In the genomic region with DNA sequence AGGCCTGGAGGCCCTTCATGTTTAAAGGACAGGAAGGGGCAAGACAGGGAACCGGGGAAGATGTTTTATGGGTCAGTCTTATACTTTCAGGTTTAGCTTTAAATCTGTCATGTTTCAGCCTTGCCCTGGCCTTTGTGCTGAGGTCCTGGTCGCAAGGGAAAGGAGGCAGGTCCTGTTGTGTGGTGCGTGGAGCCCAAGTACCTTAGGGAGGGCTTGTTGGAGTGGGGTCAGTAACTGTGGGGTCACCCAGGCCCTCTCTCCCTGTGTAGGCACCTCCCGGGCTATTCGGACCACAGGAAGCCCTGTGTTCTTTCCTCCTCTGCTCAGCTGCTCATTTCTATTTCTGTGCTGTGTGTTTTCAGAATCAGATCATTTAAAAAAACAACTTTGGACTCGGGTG, we compare ENCODE assay signal across 13 cellular contexts.
"Had no signal": no experiment of that assay in that cellular context is flagged by ENCODE, and none has a peak within 500 bp of the region (broad histone marks: within the 10 kb centered on the region; RNA-seq: fewer than 3 reads in every experiment).

No MANE protein-coding gene starts in this region.

- H2AFZ ChIP-seq: hepatocyte had no signal

- H3K27me3 Mint-ChIP-seq: activated CD4-positive, alpha-beta T cell treated with anti-CD3 and anti-CD28 coated beads, Interleukin-2, amount 10 ng/mL, durations not matched to agents 7 days and 5 days; activated naive CD8-positive, alpha-beta T cell treated with anti-CD3 and anti-CD28 coated beads, Interleukin-2, amount 50 U/mL, for 24 hours; stimulated activated naive CD8-positive, alpha-beta T cell treated with anti-CD3 and anti-CD28 coated beads, Interleukin-15, amount 100 ng/mL, for 72 hours had no signal

- H3K4me2 ChIP-seq: hepatocyte had no signal

- H3K27ac ChIP-seq: hepatocyte, testis had no signal

- H3K4me3 ChIP-seq: hepatocyte, testis had no signal

- H3K27me3 ChIP-seq: hepatocyte, testis had no signal

- ATAC-seq: activated naive CD8-positive, alpha-beta T cell treated with anti-CD3 and anti-CD28 coated beads, Interleukin-2, amount 50 U/mL, for 24 hours; activated T-cell treated with anti-CD3 and anti-CD28 coated beads, Interleukin-2, amount 50 U/mL, for 72 hours; sciatic nerve; stimulated activated naive CD8-positive, alpha-beta T cell treated with anti-CD3 and anti-CD28 coated beads, Interleukin-15, amount 100 ng/mL, for 72 hours had no signal

- H3K9me3 Mint-ChIP-seq: activated CD4-positive, alpha-beta T cell treated with anti-CD3 and anti-CD28 coated beads, Interleukin-2, amount 10 ng/mL, durations not matched to agents 7 days and 5 days; activated naive CD4-positive, alpha-beta T cell treated with anti-CD3 and anti-CD28 coated beads for 36 hours; activated naive CD8-positive, alpha-beta T cell treated with anti-CD3 and anti-CD28 coated beads, Interleukin-2, amount 50 U/mL, for 24 hours; activated T-cell treated with anti-CD3 and anti-CD28 coated beads, Interleukin-2, amount 50 U/mL, for 72 hours; stimulated activated naive CD8-positive, alpha-beta T cell treated with anti-CD3 and anti-CD28 coated beads, Interleukin-15, amount 100 ng/mL, for 72 hours had no signal

- H3K4me3 Mint-ChIP-seq: activated CD4-positive, alpha-beta T cell treated with anti-CD3 and anti-CD28 coated beads, Interleukin-2, amount 10 ng/mL, durations not matched to agents 7 days and 5 days; activated naive CD4-positive, alpha-beta T cell treated with anti-CD3 and anti-CD28 coated beads for 36 hours; activated naive CD8-positive, alpha-beta T cell treated with anti-CD3 and anti-CD28 coated beads, Interleukin-2, amount 50 U/mL, for 24 hours; activated T-cell treated with anti-CD3 and anti-CD28 coated beads, Interleukin-2, amount 50 U/mL, for 72 hours; stimulated activated naive CD8-positive, alpha-beta T cell treated with anti-CD3 and anti-CD28 coated beads, Interleukin-15, amount 100 ng/mL, for 72 hours had no signal

- H3K9me3 ChIP-seq: testis had no signal

- H3K27ac Mint-ChIP-seq: activated CD4-positive, alpha-beta T cell treated with anti-CD3 and anti-CD28 coated beads, Interleukin-2, amount 10 ng/mL, durations not matched to agents 7 days and 5 days; activated naive CD4-positive, alpha-beta T cell treated with anti-CD3 and anti-CD28 coated beads for 36 hours; activated naive CD8-positive, alpha-beta T cell treated with anti-CD3 and anti-CD28 coated beads, Interleukin-2, amount 50 U/mL, for 24 hours; activated T-cell treated with anti-CD3 and anti-CD28 coated beads, Interleukin-2, amount 50 U/mL, for 72 hours had no signal

- DNase-seq: activated CD4-positive, alpha-beta T cell treated with anti-CD3 and anti-CD28 coated beads, Interleukin-2, amount 10 ng/mL, durations not matched to agents 7 days and 5 days; activated CD4-positive, CD25-positive, alpha-beta regulatory T cell; activated CD8-positive, alpha-beta memory T cell treated with anti-CD3 and anti-CD28 coated beads, Interleukin-2, amount 50 U/mL, for 48 hours; activated naive CD4-positive, alpha-beta T cell treated with anti-CD3 and anti-CD28 coated beads for 36 hours; activated naive CD8-positive, alpha-beta T cell treated with anti-CD3 and anti-CD28 coated beads, Interleukin-2, amount 50 U/mL, for 24 hours; activated T-cell treated with anti-CD3 and anti-CD28 coated beads, Interleukin-2, amount 50 U/mL, for 72 hours; mesendoderm; stimulated activated CD4-positive, alpha-beta T cell treated with anti-CD3 and anti-CD28 coated beads, Interleukin-1b, Interleukin-23, amount 100 ng/mL, for 48 hours; stimulated activated naive CD8-positive, alpha-beta T cell treated with anti-CD3 and anti-CD28 coated beads, Interleukin-15, amount 100 ng/mL, for 72 hours; SW 1271; testis had no signal
